Comparison of ENCODE assay signal across 1 cellular context in genomic region chr21:33654412-33654811, GRCh38.
TF ChIP-seq lines count a peak whose summit lies in the region.

No MANE protein-coding gene starts in this region.

TF ChIP-seq in GM23338, 12 proteins besides CTCF, POLR2A, EP300 and RAD21 (continued from another document):
- TF ChIP-seq, protein P1, sequence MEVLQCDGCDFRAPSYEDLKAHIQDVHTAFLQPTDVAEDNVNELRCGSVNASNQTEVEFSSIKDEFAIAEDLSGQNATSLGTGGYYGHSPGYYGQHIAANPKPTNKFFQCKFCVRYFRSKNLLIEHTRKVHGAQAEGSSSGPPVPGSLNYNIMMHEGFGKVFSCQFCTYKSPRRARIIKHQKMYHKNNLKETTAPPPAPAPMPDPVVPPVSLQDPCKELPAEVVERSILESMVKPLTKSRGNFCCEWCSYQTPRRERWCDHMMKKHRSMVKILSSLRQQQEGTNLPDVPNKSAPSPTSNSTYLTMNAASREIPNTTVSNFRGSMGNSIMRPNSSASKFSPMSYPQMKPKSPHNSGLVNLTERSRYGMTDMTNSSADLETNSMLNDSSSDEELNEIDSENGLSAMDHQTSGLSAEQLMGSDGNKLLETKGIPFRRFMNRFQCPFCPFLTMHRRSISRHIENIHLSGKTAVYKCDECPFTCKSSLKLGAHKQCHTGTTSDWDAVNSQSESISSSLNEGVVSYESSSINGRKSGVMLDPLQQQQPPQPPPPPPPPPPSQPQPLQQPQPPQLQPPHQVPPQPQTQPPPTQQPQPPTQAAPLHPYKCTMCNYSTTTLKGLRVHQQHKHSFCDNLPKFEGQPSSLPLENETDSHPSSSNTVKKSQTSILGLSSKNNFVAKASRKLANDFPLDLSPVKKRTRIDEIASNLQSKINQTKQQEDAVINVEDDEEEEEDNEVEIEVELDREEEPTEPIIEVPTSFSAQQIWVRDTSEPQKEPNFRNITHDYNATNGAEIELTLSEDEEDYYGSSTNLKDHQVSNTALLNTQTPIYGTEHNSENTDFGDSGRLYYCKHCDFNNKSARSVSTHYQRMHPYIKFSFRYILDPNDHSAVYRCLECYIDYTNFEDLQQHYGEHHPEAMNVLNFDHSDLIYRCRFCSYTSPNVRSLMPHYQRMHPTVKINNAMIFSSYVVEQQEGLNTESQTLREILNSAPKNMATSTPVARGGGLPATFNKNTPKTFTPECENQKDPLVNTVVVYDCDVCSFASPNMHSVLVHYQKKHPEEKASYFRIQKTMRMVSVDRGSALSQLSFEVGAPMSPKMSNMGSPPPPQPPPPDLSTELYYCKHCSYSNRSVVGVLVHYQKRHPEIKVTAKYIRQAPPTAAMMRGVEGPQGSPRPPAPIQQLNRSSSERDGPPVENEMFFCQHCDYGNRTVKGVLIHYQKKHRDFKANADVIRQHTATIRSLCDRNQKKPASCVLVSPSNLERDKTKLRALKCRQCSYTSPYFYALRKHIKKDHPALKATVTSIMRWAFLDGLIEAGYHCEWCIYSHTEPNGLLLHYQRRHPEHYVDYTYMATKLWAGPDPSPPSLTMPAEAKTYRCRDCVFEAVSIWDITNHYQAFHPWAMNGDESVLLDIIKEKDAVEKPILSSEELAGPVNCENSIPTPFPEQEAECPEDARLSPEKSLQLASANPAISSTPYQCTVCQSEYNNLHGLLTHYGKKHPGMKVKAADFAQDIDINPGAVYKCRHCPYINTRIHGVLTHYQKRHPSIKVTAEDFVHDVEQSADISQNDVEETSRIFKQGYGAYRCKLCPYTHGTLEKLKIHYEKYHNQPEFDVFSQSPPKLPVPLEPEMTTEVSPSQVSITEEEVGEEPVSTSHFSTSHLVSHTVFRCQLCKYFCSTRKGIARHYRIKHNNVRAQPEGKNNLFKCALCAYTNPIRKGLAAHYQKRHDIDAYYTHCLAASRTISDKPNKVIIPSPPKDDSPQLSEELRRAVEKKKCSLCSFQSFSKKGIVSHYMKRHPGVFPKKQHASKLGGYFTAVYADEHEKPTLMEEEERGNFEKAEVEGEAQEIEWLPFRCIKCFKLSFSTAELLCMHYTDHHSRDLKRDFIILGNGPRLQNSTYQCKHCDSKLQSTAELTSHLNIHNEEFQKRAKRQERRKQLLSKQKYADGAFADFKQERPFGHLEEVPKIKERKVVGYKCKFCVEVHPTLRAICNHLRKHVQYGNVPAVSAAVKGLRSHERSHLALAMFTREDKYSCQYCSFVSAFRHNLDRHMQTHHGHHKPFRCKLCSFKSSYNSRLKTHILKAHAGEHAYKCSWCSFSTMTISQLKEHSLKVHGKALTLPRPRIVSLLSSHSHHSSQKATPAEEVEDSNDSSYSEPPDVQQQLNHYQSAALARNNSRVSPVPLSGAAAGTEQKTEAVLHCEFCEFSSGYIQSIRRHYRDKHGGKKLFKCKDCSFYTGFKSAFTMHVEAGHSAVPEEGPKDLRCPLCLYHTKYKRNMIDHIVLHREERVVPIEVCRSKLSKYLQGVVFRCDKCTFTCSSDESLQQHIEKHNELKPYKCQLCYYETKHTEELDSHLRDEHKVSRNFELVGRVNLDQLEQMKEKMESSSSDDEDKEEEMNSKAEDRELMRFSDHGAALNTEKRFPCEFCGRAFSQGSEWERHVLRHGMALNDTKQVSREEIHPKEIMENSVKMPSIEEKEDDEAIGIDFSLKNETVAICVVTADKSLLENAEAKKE (CRISPR knock-in tag; IDR thresholded peaks at IDR 0.05), result no peak
- TF ChIP-seq EZH2phosphoT487 (IDR thresholded peaks at IDR 0.05; ENCODE audit: unreplicated experiment), result no peak
